1 cellular context compared by ENCODE assay signal in genomic region chr12:46268617-46269428, GRCh38.
TF ChIP-seq lines count a peak whose summit lies in the region.

TSS of gene SLC38A1 (minus strand) at chr12:46269043. CDS start at chr12:46239800, 29,243 bp downstream.

TF ChIP-seq in K562, 482 proteins besides CTCF, POLR2A, EP300 and RAD21 (continued from another document and continues in another):
- TF ChIP-seq RBM17 (IDR thresholded peaks at IDR 0.05; ENCODE audit: borderline replicate concordance, low read depth, low read length) (no peak), FOXK1 (CRISPR knock-in tag; IDR thresholded peaks at IDR 0.05; ENCODE audit: borderline replicate concordance) (peak; percentile 73; the same call in 1 of the 2 replicates), TRIM25 (IDR thresholded peaks at IDR 0.05; ENCODE audit: borderline replicate concordance) (no peak), ZNF165 (CRISPR knock-in tag; IDR thresholded peaks at IDR 0.05; ENCODE audit: borderline replicate concordance) (no peak), ETS1 (conservative IDR thresholded peaks at IDR 0.05; ENCODE audit: control insufficient read depth, low read depth, low read length) (0 out of 2 replicates have a peak, but pooled peaks have one; percentile 14), FIP1L1 (IDR thresholded peaks at IDR 0.05; ENCODE audit: low read depth, low read length, poor library complexity, severe bottlenecking) (peak; percentile 35), CBX5 (IDR thresholded peaks at IDR 0.05; ENCODE audit: borderline replicate concordance, low read depth) (0 out of 2 replicates have a peak, but pooled peaks have one; percentile 15), ZNF3 (CRISPR knock-in tag; IDR thresholded peaks at IDR 0.05) (no peak), ZNF76 (CRISPR knock-in tag; IDR thresholded peaks at IDR 0.05; ENCODE audit: borderline replicate concordance) (peak; percentile 39; the same call in 1 of the 2 replicates), ZC3H8 (IDR thresholded peaks at IDR 0.05) (no peak), ZNF431 (CRISPR knock-in tag; IDR thresholded peaks at IDR 0.05) (0 out of 2 replicates have a peak, but pooled peaks have one; percentile 64), RREB1 (CRISPR knock-in tag; IDR thresholded peaks at IDR 0.05) (peak; percentile 33; the same call in 1 of the 2 replicates), NFIC (IDR thresholded peaks at IDR 0.05) (peak; percentile 51; the same call in 1 of the 2 replicates), TAF9B (IDR thresholded peaks at IDR 0.05; ENCODE audit: partially characterized antibody) (peak; percentile 86), ZNF778 (CRISPR knock-in tag; IDR thresholded peaks at IDR 0.05) (no peak), YBX1 (IDR thresholded peaks at IDR 0.05) (no peak), LEF1 (IDR thresholded peaks at IDR 0.05) (peak; percentile 76), GATA2 (CRISPR knock-in tag; IDR thresholded peaks at IDR 0.05) (peak; percentile 19; the same call in 1 of the 2 replicates), ZNF217 (CRISPR knock-in tag; IDR thresholded peaks at IDR 0.05) (no peak)
- TF ChIP-seq, protein P1, sequence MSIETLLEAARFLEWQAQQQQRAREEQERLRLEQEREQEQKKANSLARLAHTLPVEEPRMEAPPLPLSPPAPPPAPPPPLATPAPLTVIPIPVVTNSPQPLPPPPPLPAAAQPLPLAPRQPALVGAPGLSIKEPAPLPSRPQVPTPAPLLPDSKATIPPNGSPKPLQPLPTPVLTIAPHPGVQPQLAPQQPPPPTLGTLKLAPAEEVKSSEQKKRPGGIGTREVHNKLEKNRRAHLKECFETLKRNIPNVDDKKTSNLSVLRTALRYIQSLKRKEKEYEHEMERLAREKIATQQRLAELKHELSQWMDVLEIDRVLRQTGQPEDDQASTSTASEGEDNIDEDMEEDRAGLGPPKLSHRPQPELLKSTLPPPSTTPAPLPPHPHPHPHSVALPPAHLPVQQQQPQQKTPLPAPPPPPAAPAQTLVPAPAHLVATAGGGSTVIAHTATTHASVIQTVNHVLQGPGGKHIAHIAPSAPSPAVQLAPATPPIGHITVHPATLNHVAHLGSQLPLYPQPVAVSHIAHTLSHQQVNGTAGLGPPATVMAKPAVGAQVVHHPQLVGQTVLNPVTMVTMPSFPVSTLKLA (conservative IDR thresholded peaks at IDR 0.05): peak; percentile 77 to 87
- TF ChIP-seq, protein P2, sequence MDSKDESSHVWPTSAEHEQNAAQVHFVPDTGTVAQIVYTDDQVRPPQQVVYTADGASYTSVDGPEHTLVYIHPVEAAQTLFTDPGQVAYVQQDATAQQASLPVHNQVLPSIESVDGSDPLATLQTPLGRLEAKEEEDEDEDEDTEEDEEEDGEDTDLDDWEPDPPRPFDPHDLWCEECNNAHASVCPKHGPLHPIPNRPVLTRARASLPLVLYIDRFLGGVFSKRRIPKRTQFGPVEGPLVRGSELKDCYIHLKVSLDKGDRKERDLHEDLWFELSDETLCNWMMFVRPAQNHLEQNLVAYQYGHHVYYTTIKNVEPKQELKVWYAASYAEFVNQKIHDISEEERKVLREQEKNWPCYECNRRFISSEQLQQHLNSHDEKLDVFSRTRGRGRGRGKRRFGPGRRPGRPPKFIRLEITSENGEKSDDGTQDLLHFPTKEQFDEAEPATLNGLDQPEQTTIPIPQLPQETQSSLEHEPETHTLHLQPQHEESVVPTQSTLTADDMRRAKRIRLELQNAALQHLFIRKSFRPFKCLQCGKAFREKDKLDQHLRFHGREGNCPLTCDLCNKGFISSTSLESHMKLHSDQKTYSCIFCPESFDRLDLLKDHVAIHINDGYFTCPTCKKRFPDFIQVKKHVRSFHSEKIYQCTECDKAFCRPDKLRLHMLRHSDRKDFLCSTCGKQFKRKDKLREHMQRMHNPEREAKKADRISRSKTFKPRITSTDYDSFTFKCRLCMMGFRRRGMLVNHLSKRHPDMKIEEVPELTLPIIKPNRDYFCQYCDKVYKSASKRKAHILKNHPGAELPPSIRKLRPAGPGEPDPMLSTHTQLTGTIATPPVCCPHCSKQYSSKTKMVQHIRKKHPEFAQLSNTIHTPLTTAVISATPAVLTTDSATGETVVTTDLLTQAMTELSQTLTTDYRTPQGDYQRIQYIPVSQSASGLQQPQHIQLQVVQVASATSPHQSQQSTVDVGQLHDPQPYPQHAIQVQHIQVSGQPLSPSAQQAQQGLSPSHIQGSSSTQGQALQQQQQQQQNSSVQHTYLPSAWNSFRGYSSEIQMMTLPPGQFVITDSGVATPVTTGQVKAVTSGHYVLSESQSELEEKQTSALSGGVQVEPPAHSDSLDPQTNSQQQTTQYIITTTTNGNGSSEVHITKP (IDR thresholded peaks at IDR 0.05; ENCODE audit: partially characterized antibody): peak; percentile 33
- TF ChIP-seq, protein P3, sequence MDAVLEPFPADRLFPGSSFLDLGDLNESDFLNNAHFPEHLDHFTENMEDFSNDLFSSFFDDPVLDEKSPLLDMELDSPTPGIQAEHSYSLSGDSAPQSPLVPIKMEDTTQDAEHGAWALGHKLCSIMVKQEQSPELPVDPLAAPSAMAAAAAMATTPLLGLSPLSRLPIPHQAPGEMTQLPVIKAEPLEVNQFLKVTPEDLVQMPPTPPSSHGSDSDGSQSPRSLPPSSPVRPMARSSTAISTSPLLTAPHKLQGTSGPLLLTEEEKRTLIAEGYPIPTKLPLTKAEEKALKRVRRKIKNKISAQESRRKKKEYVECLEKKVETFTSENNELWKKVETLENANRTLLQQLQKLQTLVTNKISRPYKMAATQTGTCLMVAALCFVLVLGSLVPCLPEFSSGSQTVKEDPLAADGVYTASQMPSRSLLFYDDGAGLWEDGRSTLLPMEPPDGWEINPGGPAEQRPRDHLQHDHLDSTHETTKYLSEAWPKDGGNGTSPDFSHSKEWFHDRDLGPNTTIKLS (IDR thresholded peaks at IDR 0.05; ENCODE audit: borderline replicate concordance, low read depth): peak; percentile 93
- TF ChIP-seq, protein P4, sequence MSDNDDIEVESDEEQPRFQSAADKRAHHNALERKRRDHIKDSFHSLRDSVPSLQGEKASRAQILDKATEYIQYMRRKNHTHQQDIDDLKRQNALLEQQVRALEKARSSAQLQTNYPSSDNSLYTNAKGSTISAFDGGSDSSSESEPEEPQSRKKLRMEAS (CRISPR knock-in tag; IDR thresholded peaks at IDR 0.05): peak; percentile 91
- TF ChIP-seq, protein P5, sequence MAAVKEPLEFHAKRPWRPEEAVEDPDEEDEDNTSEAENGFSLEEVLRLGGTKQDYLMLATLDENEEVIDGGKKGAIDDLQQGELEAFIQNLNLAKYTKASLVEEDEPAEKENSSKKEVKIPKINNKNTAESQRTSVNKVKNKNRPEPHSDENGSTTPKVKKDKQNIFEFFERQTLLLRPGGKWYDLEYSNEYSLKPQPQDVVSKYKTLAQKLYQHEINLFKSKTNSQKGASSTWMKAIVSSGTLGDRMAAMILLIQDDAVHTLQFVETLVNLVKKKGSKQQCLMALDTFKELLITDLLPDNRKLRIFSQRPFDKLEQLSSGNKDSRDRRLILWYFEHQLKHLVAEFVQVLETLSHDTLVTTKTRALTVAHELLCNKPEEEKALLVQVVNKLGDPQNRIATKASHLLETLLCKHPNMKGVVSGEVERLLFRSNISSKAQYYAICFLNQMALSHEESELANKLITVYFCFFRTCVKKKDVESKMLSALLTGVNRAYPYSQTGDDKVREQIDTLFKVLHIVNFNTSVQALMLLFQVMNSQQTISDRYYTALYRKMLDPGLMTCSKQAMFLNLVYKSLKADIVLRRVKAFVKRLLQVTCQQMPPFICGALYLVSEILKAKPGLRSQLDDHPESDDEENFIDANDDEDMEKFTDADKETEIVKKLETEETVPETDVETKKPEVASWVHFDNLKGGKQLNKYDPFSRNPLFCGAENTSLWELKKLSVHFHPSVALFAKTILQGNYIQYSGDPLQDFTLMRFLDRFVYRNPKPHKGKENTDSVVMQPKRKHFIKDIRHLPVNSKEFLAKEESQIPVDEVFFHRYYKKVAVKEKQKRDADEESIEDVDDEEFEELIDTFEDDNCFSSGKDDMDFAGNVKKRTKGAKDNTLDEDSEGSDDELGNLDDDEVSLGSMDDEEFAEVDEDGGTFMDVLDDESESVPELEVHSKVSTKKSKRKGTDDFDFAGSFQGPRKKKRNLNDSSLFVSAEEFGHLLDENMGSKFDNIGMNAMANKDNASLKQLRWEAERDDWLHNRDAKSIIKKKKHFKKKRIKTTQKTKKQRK (IDR thresholded peaks at IDR 0.05; ENCODE audit: borderline replicate concordance, low read depth, low read length): no peak
- TF ChIP-seq, protein P6, sequence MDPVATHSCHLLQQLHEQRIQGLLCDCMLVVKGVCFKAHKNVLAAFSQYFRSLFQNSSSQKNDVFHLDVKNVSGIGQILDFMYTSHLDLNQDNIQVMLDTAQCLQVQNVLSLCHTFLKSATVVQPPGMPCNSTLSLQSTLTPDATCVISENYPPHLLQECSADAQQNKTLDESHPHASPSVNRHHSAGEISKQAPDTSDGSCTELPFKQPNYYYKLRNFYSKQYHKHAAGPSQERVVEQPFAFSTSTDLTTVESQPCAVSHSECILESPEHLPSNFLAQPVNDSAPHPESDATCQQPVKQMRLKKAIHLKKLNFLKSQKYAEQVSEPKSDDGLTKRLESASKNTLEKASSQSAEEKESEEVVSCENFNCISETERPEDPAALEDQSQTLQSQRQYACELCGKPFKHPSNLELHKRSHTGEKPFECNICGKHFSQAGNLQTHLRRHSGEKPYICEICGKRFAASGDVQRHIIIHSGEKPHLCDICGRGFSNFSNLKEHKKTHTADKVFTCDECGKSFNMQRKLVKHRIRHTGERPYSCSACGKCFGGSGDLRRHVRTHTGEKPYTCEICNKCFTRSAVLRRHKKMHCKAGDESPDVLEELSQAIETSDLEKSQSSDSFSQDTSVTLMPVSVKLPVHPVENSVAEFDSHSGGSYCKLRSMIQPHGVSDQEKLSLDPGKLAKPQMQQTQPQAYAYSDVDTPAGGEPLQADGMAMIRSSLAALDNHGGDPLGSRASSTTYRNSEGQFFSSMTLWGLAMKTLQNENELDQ (CRISPR knock-in tag; IDR thresholded peaks at IDR 0.05; ENCODE audit: borderline replicate concordance): 0 out of 2 replicates have a peak, but pooled peaks have one; percentile 36
- TF ChIP-seq, protein P7, sequence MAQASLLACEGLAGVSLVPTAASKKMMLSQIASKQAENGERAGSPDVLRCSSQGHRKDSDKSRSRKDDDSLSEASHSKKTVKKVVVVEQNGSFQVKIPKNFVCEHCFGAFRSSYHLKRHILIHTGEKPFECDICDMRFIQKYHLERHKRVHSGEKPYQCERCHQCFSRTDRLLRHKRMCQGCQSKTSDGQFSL (CRISPR knock-in tag; IDR thresholded peaks at IDR 0.05): 0 out of 2 replicates have a peak, but pooled peaks have one; percentile 49
- TF ChIP-seq, protein P7 (tag; IDR thresholded peaks at IDR 0.05): no peak
- TF ChIP-seq, protein P8, sequence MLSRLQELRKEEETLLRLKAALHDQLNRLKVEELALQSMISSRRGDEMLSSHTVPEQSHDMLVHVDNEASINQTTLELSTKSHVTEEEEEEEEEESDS (CRISPR knock-in tag; IDR thresholded peaks at IDR 0.05): no peak
